Comparison of ENCODE assay signal across 7 cellular contexts in genomic region chr1:28586585-28587391, GRCh38. TPM values are rescaled to one million over a fixed set of nuclear protein-coding genes. Genes with fewer than 3 reads are reported as not detected.
"Had no signal": no experiment of that assay in that cellular context is flagged by ENCODE, and none has a peak within 500 bp of the region (broad histone marks: within the 10 kb centered on the region; RNA-seq: fewer than 3 reads in every experiment).

No MANE protein-coding gene starts in this region.

RNA-seq across cellular contexts. Expression of gene RAB42, which starts 5.3 kb away (rescaled TPM):
- total RNA-seq: activated CD4-positive, alpha-beta memory T cell treated with anti-CD3 and anti-CD28 coated beads for 36 hours; activated naive CD4-positive, alpha-beta T cell treated with anti-CD3 and anti-CD28 coated beads for 36 hours; activated T-cell treated with anti-CD3 and anti-CD28 coated beads, Interleukin-2, amount 50 U/mL, for 4 hours; activated T-helper 1 cell treated with anti-CD3 and anti-CD28 coated beads, Interleukin-12 subunit alpha, Interleukin-12 subunit beta, Interleukin-2, Interleukin-4 antibody, amounts not matched to agents 30 ng/mL and 10 ng/mL and 1 ng/mL, durations not matched to agents 14 hours and 24 hours and 36 hours; MCF 10A; T-cell; T-helper 17 cell had no signal
